8 cellular contexts compared by ENCODE assay signal in genomic region chrX:9644335-9644734, GRCh38.
A peak's percentile ranks its signal among the peaks of the same experiment; 100 is the strongest.
DNase-seq lines count a peak whose midpoint lies in the region; ATAC-seq and TF ChIP-seq lines count a peak whose summit lies in the region.

No MANE protein-coding gene starts in this region.

- intact Hi-C loops in CD8-positive, alpha-beta T cell (cut with DNase I, micrococcal nuclease), result loop anchor here in 1 of 2 experiments (10.0 kb wide), 2 partner anchors 110 to 180 kb away; partner anchors contain the start of gene TBL1X

- peaks cover 28% of the 10 kb centered on the region for H3K4me1 Mint-ChIP-seq in CD8-positive, alpha-beta T cell (ENCODE audit: low read depth)
- H3K4me1 Mint-ChIP-seq in activated naive CD4-positive, alpha-beta T cell treated with anti-CD3 and anti-CD28 coated beads, Interleukin-2, amount 10 ng/mL, durations not matched to agents 7 days and 5 days, result peaks cover 44% of the 10 kb centered on the region

- no peaks in the 10 kb centered on the region for H3K9me3 ChIP-seq in CD8-positive, alpha-beta T cell (ENCODE audit: low read length)

- in situ Hi-C loops in KBM-7 (cut with MboI; ENCODE audit: low pct_unique_long_range_greater_than_20kb, low sequenced_read_pairs), result no loop called here

- peak overlapping the region; percentile 55 for H3K27ac Mint-ChIP-seq in CD8-positive, alpha-beta T cell
- peak overlapping the region; percentile 73 for H3K27ac Mint-ChIP-seq in activated naive CD4-positive, alpha-beta T cell treated with anti-CD3 and anti-CD28 coated beads, Interleukin-2, amount 10 ng/mL, durations not matched to agents 7 days and 5 days

- CTCF ChIA-PET in CD8-positive, alpha-beta T cell (lab: Charles Lee), result no interaction called here
- CTCF ChIA-PET in activated naive CD4-positive, alpha-beta T cell treated with anti-CD3 and anti-CD28 coated beads, Interleukin-2, amount 10 ng/mL, durations not matched to agents 7 days and 5 days (lab: Charles Lee), result no interaction called here

- H3K27ac ChIP-seq in CD8-positive, alpha-beta T cell (ENCODE audit: low read depth, low read length), result no peak overlapping the region

- no peak for TF ChIP-seq CTCF in CD8-positive, alpha-beta T cell (IDR thresholded peaks at IDR 0.05)
- TF ChIP-seq CTCF in GM20000 (IDR thresholded peaks at IDR 0.05; ENCODE audit: extremely low read depth, missing control alignments), result no peak

- H3K9me3 Mint-ChIP-seq in CD8-positive, alpha-beta T cell, result no peaks in the 10 kb centered on the region
- no peaks in the 10 kb centered on the region for H3K9me3 Mint-ChIP-seq in activated naive CD4-positive, alpha-beta T cell treated with anti-CD3 and anti-CD28 coated beads, Interleukin-2, amount 10 ng/mL, durations not matched to agents 7 days and 5 days

- ATAC-seq in CD8-positive, alpha-beta T cell, result peak; percentile 90

- POLR2A ChIA-PET in CD8-positive, alpha-beta T cell (lab: Charles Lee), result no interaction called here

- H3K36me3 ChIP-seq in CD8-positive, alpha-beta T cell (ENCODE audit: insufficient read depth, low read length), result no peaks in the 10 kb centered on the region

- H3K4me1 ChIP-seq in CD8-positive, alpha-beta T cell (ENCODE audit: insufficient read depth, low read length), result peaks cover 26% of the 10 kb centered on the region

- no peak overlapping the region for H3K4me3 Mint-ChIP-seq in CD8-positive, alpha-beta T cell
- no peak overlapping the region for H3K4me3 Mint-ChIP-seq in activated naive CD4-positive, alpha-beta T cell treated with anti-CD3 and anti-CD28 coated beads, Interleukin-2, amount 10 ng/mL, durations not matched to agents 7 days and 5 days

- no peak overlapping the region for H3K4me3 ChIP-seq in CD8-positive, alpha-beta T cell (ENCODE audit: low read depth, low read length)

- peak in 5 of 7 experiments; percentile 1 to 69 (median 30) for DNase-seq in CD8-positive, alpha-beta T cell
- DNase-seq in GM20000 (ENCODE audit: low spot score) (peak; percentile 16), KBM-7 (peak; percentile 49), ecto neural progenitor cell (ENCODE audit: low spot score) (no peak), HCEC 1CT (no peak), NCI-H2171 (lab: John Stamatoyannopoulos, UW) (no peak), iPS-NIHi7 (ENCODE audit: extremely low spot score) (no peak)
- peak; percentile 71 for DNase-seq in activated naive CD4-positive, alpha-beta T cell treated with anti-CD3 and anti-CD28 coated beads, Interleukin-2, amount 10 ng/mL, durations not matched to agents 7 days and 5 days

- H3K36me3 Mint-ChIP-seq in CD8-positive, alpha-beta T cell, result no peaks in the 10 kb centered on the region
- H3K36me3 Mint-ChIP-seq in activated naive CD4-positive, alpha-beta T cell treated with anti-CD3 and anti-CD28 coated beads, Interleukin-2, amount 10 ng/mL, durations not matched to agents 7 days and 5 days, result peaks cover 7% of the 10 kb centered on the region

- no peaks in the 10 kb centered on the region for H3K27me3 ChIP-seq in CD8-positive, alpha-beta T cell (ENCODE audit: insufficient read depth, low read length)

- no peaks in the 10 kb centered on the region for H3K27me3 Mint-ChIP-seq in CD8-positive, alpha-beta T cell (ENCODE audit: low read depth)
- H3K27me3 Mint-ChIP-seq in activated naive CD4-positive, alpha-beta T cell treated with anti-CD3 and anti-CD28 coated beads, Interleukin-2, amount 10 ng/mL, durations not matched to agents 7 days and 5 days, result no peaks in the 10 kb centered on the region

Comparison
In these comparisons a context has a peak if more than half of its experiments do, and no peak if none do; other contexts are left out.
1. DNase-seq: peak in CD8-positive, alpha-beta T cell (5 of 7), GM20000 (single experiment), KBM-7 (single experiment) and activated naive CD4-positive, alpha-beta T cell treated with anti-CD3 and anti-CD28 coated beads, Interleukin-2, amount 10 ng/mL, durations not matched to agents 7 days and 5 days (single experiment); none in ecto neural progenitor cell (single experiment), HCEC 1CT (single experiment), NCI-H2171 (single experiment) and iPS-NIHi7 (single experiment).